Comparison of ENCODE assay signal across 1 cellular context in genomic region chr22:49815641-49816071, GRCh38.
A peak's percentile ranks its signal among the peaks of the same experiment; 100 is the strongest.
TF ChIP-seq lines count a peak whose summit lies in the region.

No MANE protein-coding gene starts in this region.

TF ChIP-seq in GM12878, 131 proteins besides CTCF, POLR2A, EP300 and RAD21:
- no peak for TF ChIP-seq JUND (IDR thresholded peaks at IDR 0.05; ENCODE audit: low read depth, low read length)
- peak; percentile 31; the same call in 1 of the 2 replicates for TF ChIP-seq SPI1 (IDR thresholded peaks at IDR 0.05; ENCODE audit: borderline replicate concordance, insufficient read depth, low read depth, low read length)
